1 cellular context compared by ENCODE assay signal in genomic region chr22:19292262-19293230, GRCh38.
TF ChIP-seq lines count a peak whose summit lies in the region.

No MANE protein-coding gene starts in this region.

TF ChIP-seq in K562, 482 proteins besides CTCF, POLR2A, EP300 and RAD21 (continued from another document and continues in another):
- TF ChIP-seq, protein P1, sequence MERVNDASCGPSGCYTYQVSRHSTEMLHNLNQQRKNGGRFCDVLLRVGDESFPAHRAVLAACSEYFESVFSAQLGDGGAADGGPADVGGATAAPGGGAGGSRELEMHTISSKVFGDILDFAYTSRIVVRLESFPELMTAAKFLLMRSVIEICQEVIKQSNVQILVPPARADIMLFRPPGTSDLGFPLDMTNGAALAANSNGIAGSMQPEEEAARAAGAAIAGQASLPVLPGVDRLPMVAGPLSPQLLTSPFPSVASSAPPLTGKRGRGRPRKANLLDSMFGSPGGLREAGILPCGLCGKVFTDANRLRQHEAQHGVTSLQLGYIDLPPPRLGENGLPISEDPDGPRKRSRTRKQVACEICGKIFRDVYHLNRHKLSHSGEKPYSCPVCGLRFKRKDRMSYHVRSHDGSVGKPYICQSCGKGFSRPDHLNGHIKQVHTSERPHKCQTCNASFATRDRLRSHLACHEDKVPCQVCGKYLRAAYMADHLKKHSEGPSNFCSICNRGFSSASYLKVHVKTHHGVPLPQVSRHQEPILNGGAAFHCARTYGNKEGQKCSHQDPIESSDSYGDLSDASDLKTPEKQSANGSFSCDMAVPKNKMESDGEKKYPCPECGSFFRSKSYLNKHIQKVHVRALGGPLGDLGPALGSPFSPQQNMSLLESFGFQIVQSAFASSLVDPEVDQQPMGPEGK (CRISPR knock-in tag; IDR thresholded peaks at IDR 0.05; ENCODE audit: borderline replicate concordance) = no peak
- TF ChIP-seq ZNF232 (CRISPR knock-in tag; IDR thresholded peaks at IDR 0.05) (peak; percentile 63; the same call in 1 of the 2 replicates), ZNF354B (CRISPR knock-in tag; IDR thresholded peaks at IDR 0.05) (no peak), ZBTB7A (IDR thresholded peaks at IDR 0.05; ENCODE audit: borderline replicate concordance, control insufficient read depth, low read depth, low read length) (no peak), RBM17 (IDR thresholded peaks at IDR 0.05; ENCODE audit: borderline replicate concordance, low read depth, low read length) (no peak), CHD1 (IDR thresholded peaks at IDR 0.05; ENCODE audit: low read length) (peak; percentile 17), ZNF217 (CRISPR knock-in tag; IDR thresholded peaks at IDR 0.05) (no peak), TCF15 (CRISPR knock-in tag; IDR thresholded peaks at IDR 0.05) (0 out of 2 replicates have a peak, but pooled peaks have one; percentile 22), L3MBTL2 (IDR thresholded peaks at IDR 0.05) (peak; percentile 80), HINFP (tag; conservative IDR thresholded peaks at IDR 0.05; ENCODE audit: low read depth) (no peak; the same call in 1 of the 2 replicates), ZHX1 (conservative IDR thresholded peaks at IDR 0.05; ENCODE audit: low read length) (0 out of 2 replicates have a peak, but pooled peaks have one; percentile 65), ARID1B (IDR thresholded peaks at IDR 0.05) (no peak), KAT8 (IDR thresholded peaks at IDR 0.05; ENCODE audit: low read depth) (no peak), MXI1 (IDR thresholded peaks at IDR 0.05; ENCODE audit: low read depth, low read length) (no peak), NUFIP1 (IDR thresholded peaks at IDR 0.05; ENCODE audit: partially characterized antibody) (no peak), TEAD1 (CRISPR knock-in tag; IDR thresholded peaks at IDR 0.05) (no peak), IFI16 (CRISPR knock-in tag; IDR thresholded peaks at IDR 0.05) (no peak), KDM1A (IDR thresholded peaks at IDR 0.05) (no peak), PHF21A (IDR thresholded peaks at IDR 0.05; ENCODE audit: borderline replicate concordance, low read depth) (no peak), VEZF1 (CRISPR knock-in tag; IDR thresholded peaks at IDR 0.05) (no peak), ZNF436 (CRISPR knock-in tag; IDR thresholded peaks at IDR 0.05) (no peak), SMARCE1 (IDR thresholded peaks at IDR 0.05) (no peak), TEAD4 (IDR thresholded peaks at IDR 0.05; ENCODE audit: low read length) (no peak), TEAD4 (CRISPR knock-in tag; IDR thresholded peaks at IDR 0.05; ENCODE audit: borderline replicate concordance) (no peak), MEF2A (IDR thresholded peaks at IDR 0.05; ENCODE audit: control insufficient read depth, low read depth, low read length) (no peak), TRIM28 (IDR thresholded peaks at IDR 0.05) (no peak), TGIF2 (CRISPR knock-in tag; IDR thresholded peaks at IDR 0.05) (no peak), ZFPM2 (CRISPR knock-in tag; IDR thresholded peaks at IDR 0.05) (no peak), NCOR1 (IDR thresholded peaks at IDR 0.05) (no peak), POLR3A (IDR thresholded peaks at IDR 0.05; ENCODE audit: borderline replicate concordance, extremely low read depth, insufficient read depth, insufficient read length) (no peak), ZBTB17 (CRISPR knock-in tag; IDR thresholded peaks at IDR 0.05) (peak; percentile 52; the same call in 1 of the 2 replicates), SFPQ (IDR thresholded peaks at IDR 0.05; ENCODE audit: low read depth, low read length) (no peak), PHB2 (IDR thresholded peaks at IDR 0.05; ENCODE audit: low read depth) (no peak; the same call in none of the 2 replicates), KDM5B (IDR thresholded peaks at IDR 0.05; ENCODE audit: insufficient replicate concordance, low read depth, low read length) (no peak), CBX2 (IDR thresholded peaks at IDR 0.05; ENCODE audit: insufficient read depth, low read length, poor library complexity, severe bottlenecking) (no peak), IRF1 (CRISPR knock-in tag; IDR thresholded peaks at IDR 0.05; ENCODE audit: borderline replicate concordance) (no peak), CBFA2T3 (IDR thresholded peaks at IDR 0.05) (no peak), WHSC1 (IDR thresholded peaks at IDR 0.05; ENCODE audit: low read length) (no peak), POLR2B (IDR thresholded peaks at IDR 0.05; ENCODE audit: low read depth, partially characterized antibody) (no peak), ZNF830 (CRISPR knock-in tag; IDR thresholded peaks at IDR 0.05) (no peak), HDAC8 (tag; IDR thresholded peaks at IDR 0.05) (0 out of 2 replicates have a peak, but pooled peaks have one; percentile 7), ZNF280A (IDR thresholded peaks at IDR 0.05; ENCODE audit: low read depth, partially characterized antibody) (no peak), TAL1 (IDR thresholded peaks at IDR 0.05) (no peak), RFX7 (CRISPR knock-in tag; IDR thresholded peaks at IDR 0.05) (0 out of 2 replicates have a peak, but pooled peaks have one; percentile 27), XRCC5 (IDR thresholded peaks at IDR 0.05; ENCODE audit: low read depth, low read length) (no peak), TSC22D4 (tag; IDR thresholded peaks at IDR 0.05) (no peak)
- TF ChIP-seq, protein P2, sequence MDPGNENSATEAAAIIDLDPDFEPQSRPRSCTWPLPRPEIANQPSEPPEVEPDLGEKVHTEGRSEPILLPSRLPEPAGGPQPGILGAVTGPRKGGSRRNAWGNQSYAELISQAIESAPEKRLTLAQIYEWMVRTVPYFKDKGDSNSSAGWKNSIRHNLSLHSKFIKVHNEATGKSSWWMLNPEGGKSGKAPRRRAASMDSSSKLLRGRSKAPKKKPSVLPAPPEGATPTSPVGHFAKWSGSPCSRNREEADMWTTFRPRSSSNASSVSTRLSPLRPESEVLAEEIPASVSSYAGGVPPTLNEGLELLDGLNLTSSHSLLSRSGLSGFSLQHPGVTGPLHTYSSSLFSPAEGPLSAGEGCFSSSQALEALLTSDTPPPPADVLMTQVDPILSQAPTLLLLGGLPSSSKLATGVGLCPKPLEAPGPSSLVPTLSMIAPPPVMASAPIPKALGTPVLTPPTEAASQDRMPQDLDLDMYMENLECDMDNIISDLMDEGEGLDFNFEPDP (CRISPR knock-in tag; IDR thresholded peaks at IDR 0.05) = no peak
- TF ChIP-seq, protein P3, sequence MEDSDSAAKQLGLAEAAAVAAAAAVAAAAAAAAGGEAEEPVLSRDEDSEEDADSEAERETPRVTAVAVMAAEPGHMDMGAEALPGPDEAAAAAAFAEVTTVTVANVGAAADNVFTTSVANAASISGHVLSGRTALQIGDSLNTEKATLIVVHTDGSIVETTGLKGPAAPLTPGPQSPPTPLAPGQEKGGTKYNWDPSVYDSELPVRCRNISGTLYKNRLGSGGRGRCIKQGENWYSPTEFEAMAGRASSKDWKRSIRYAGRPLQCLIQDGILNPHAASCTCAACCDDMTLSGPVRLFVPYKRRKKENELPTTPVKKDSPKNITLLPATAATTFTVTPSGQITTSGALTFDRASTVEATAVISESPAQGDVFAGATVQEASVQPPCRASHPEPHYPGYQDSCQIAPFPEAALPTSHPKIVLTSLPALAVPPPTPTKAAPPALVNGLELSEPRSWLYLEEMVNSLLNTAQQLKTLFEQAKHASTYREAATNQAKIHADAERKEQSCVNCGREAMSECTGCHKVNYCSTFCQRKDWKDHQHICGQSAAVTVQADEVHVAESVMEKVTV (CRISPR knock-in tag; IDR thresholded peaks at IDR 0.05) = no peak
- TF ChIP-seq, protein P4, sequence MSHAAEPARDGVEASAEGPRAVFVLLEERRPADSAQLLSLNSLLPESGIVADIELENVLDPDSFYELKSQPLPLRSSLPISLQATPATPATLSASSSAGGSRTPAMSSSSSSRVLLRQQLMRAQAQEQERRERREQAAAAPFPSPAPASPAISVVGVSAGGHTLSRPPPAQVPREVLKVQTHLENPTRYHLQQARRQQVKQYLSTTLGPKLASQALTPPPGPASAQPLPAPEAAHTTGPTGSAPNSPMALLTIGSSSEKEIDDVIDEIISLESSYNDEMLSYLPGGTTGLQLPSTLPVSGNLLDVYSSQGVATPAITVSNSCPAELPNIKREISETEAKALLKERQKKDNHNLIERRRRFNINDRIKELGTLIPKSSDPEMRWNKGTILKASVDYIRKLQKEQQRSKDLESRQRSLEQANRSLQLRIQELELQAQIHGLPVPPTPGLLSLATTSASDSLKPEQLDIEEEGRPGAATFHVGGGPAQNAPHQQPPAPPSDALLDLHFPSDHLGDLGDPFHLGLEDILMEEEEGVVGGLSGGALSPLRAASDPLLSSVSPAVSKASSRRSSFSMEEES (CRISPR knock-in tag; IDR thresholded peaks at IDR 0.05) = no peak
